Comparison of ENCODE assay signal across 12 cellular contexts in the genomic region with DNA sequence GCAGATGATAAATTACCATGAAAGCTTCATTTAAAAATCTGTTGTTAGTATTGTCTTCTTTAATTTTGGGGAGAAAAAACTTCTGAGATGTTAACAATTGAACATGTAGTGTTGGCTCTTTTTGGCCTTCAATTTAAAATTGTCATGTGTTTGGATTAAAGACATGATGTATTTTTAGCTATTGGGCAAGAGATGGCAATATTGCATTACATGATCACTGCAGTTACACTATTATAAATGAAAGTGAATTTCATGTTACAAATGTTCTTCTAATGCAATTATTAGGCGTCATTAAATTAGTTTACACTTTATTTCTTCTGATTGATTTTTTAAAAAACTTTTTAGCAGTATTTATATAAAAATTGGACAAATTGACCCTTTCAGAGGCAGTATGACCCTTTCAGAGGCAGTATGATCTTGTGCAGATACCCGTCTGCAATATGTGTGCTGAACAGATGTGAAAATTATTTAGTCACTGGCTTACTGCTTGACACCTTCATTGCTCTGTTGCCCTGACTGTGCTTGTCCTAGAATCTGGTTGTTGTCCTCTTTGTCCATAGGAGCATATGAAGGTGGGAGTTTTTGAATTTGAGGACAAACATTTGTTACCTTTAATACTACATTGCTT. TPM values are rescaled to one million over a fixed set of nuclear protein-coding genes. Genes with fewer than 3 reads are reported as not detected.
A peak's percentile ranks its signal among the peaks of the same experiment; 100 is the strongest.
DNase-seq lines count a peak whose midpoint lies in the region; ATAC-seq and TF ChIP-seq lines count a peak whose summit lies in the region.
"Had no signal": no experiment of that assay in that cellular context is flagged by ENCODE, and none has a peak within 500 bp of the region (broad histone marks: within the 10 kb centered on the region; RNA-seq: fewer than 3 reads in every experiment).

No MANE protein-coding gene starts in this region.

- no peak overlapping the region for H3K4me3 Mint-ChIP-seq in activated T-helper 1 cell treated with anti-CD3 and anti-CD28 coated beads, Interleukin-12 subunit alpha, Interleukin-12 subunit beta, Interleukin-2, Interleukin-4 antibody, amounts not matched to agents 30 ng/mL and 10 ng/mL and 1 ng/mL, durations not matched to agents 14 hours and 24 hours and 36 hours
- H3K4me3 Mint-ChIP-seq: activated CD4-positive, alpha-beta memory T cell treated with anti-CD3 and anti-CD28 coated beads for 36 hours had no signal

- no peak overlapping the region for H4K91ac ChIP-seq in mesenchymal stem cell (ENCODE audit: low read length)

- H3K36me3 Mint-ChIP-seq in activated T-helper 1 cell treated with anti-CD3 and anti-CD28 coated beads, Interleukin-12 subunit alpha, Interleukin-12 subunit beta, Interleukin-2, Interleukin-4 antibody, amounts not matched to agents 30 ng/mL and 10 ng/mL and 1 ng/mL, durations not matched to agents 14 hours and 24 hours and 36 hours (ENCODE audit: low read depth): peaks cover 3% of the 10 kb centered on the region

- no peak overlapping the region for H2AK5ac ChIP-seq in mesenchymal stem cell (ENCODE audit: low read length, severe bottlenecking)

- H3K9ac ChIP-seq in mesenchymal stem cell (ENCODE audit: low read length): peak overlapping the region; percentile 41

- no peaks in the 10 kb centered on the region for H3K27me3 Mint-ChIP-seq in activated T-helper 1 cell treated with anti-CD3 and anti-CD28 coated beads, Interleukin-12 subunit alpha, Interleukin-12 subunit beta, Interleukin-2, Interleukin-4 antibody, amounts not matched to agents 30 ng/mL and 10 ng/mL and 1 ng/mL, durations not matched to agents 14 hours and 24 hours and 36 hours (ENCODE audit: insufficient read depth)
- H3K27me3 Mint-ChIP-seq: activated CD4-positive, alpha-beta memory T cell treated with anti-CD3 and anti-CD28 coated beads for 36 hours had no signal

- no peak overlapping the region for H2BK5ac ChIP-seq in mesenchymal stem cell (ENCODE audit: low read depth, low read length, poor library complexity, severe bottlenecking)

- no peak overlapping the region for H3K18ac ChIP-seq in mesenchymal stem cell (ENCODE audit: low read depth in 1 of 2, low read length in 2 of 2)

- H3K79me1 ChIP-seq in mesenchymal stem cell (replicated peaks; ENCODE audit: low read length, poor library complexity, severe bottlenecking): peaks cover 5% of the 10 kb centered on the region

- H2BK15ac ChIP-seq in mesenchymal stem cell (ENCODE audit: low read depth, poor library complexity, severe bottlenecking): no peak overlapping the region

- no peak for TF ChIP-seq CTCF in VCaP (conservative IDR thresholded peaks at IDR 0.05)

- H3K27ac ChIP-seq in VCaP (peak overlapping the region; percentile 52), mesenchymal stem cell (ENCODE audit: low read length, poor library complexity, severe bottlenecking) (no peak overlapping the region)
- H3K27ac ChIP-seq: PC-9 had no signal

- no peak overlapping the region for H3K4me3 ChIP-seq in mesenchymal stem cell (ENCODE audit: insufficient read depth in 1 of 2, low read depth in 1 of 2, low read length in 2 of 2)
- H3K4me3 ChIP-seq: PC-9 had no signal

- H3K23ac ChIP-seq in mesenchymal stem cell (ENCODE audit: low read length in 2 of 2): no peak overlapping the region

- H3K9me3 ChIP-seq in mesenchymal stem cell (ENCODE audit: control insufficient read depth, low read length): no peaks in the 10 kb centered on the region

- peaks cover 6% of the 10 kb centered on the region for H3K4me1 Mint-ChIP-seq in activated T-helper 1 cell treated with anti-CD3 and anti-CD28 coated beads, Interleukin-12 subunit alpha, Interleukin-12 subunit beta, Interleukin-2, Interleukin-4 antibody, amounts not matched to agents 30 ng/mL and 10 ng/mL and 1 ng/mL, durations not matched to agents 14 hours and 24 hours and 36 hours (ENCODE audit: low read depth)

- no peaks in the 10 kb centered on the region for H3K9me3 Mint-ChIP-seq in activated T-helper 1 cell treated with anti-CD3 and anti-CD28 coated beads, Interleukin-12 subunit alpha, Interleukin-12 subunit beta, Interleukin-2, Interleukin-4 antibody, amounts not matched to agents 30 ng/mL and 10 ng/mL and 1 ng/mL, durations not matched to agents 14 hours and 24 hours and 36 hours
- H3K9me3 Mint-ChIP-seq: activated CD4-positive, alpha-beta memory T cell treated with anti-CD3 and anti-CD28 coated beads for 36 hours had no signal

- no peak overlapping the region for H3K4me2 ChIP-seq in mesenchymal stem cell (ENCODE audit: low read length, poor library complexity, severe bottlenecking)
- H3K4me2 ChIP-seq: PC-9 had no signal

- ATAC-seq in GM19455 (IDR thresholded peaks at IDR 0.05; ENCODE audit: unreplicated experiment) (no peak), HG02973 (IDR thresholded peaks at IDR 0.05; ENCODE audit: unreplicated experiment) (no peak)

- WGBS in mesenchymal stem cell: 64% methylated on average over 1 of the region's 2 CpGs

- no peak overlapping the region for H2BK12ac ChIP-seq in mesenchymal stem cell (ENCODE audit: low read length in 2 of 2)

- no peak overlapping the region for H2BK120ac ChIP-seq in mesenchymal stem cell (ENCODE audit: low read depth, low read length)

- H3K14ac ChIP-seq in mesenchymal stem cell (ENCODE audit: low read length in 2 of 2): no peak overlapping the region

- H3K4ac ChIP-seq in mesenchymal stem cell (ENCODE audit: low read depth in 1 of 2, low read length in 2 of 2): no peak overlapping the region

- no peak overlapping the region for H2AFZ ChIP-seq in mesenchymal stem cell (ENCODE audit: low read depth, low read length)
- H2AFZ ChIP-seq: PC-9 had no signal

- no peaks in the 10 kb centered on the region for H3K27me3 ChIP-seq in mesenchymal stem cell (ENCODE audit: control insufficient read depth in 1 of 2, insufficient read depth in 1 of 2, low read length in 2 of 2)

- DNase-seq in GM03348 (ENCODE audit: low spot score) (peak; percentile 28), NCI-H1694 treated with DMSO at 0.1 percent for 48 hours (lab: John Stamatoyannopoulos, UW) (peak; percentile 35), mesenchymal stem cell (no peak), putamen (ENCODE audit: low spot score) (no peak)
- DNase-seq in activated T-helper 1 cell treated with anti-CD3 and anti-CD28 coated beads, Interleukin-12 subunit alpha, Interleukin-12 subunit beta, Interleukin-2, Interleukin-4 antibody, amounts not matched to agents 30 ng/mL and 10 ng/mL and 1 ng/mL, durations not matched to agents 14 hours and 24 hours and 36 hours (ENCODE audit: low spot score): no peak
- DNase-seq: activated CD4-positive, alpha-beta memory T cell treated with anti-CD3 and anti-CD28 coated beads for 36 hours; activated gamma-delta T cell treated with Interleukin-2 at 50 U/mL for 16 hours; PC-9; stimulated activated CD4-positive, alpha-beta T cell treated with anti-CD3 and anti-CD28 coated beads, Interleukin-12 subunit alpha, Interleukin-12 subunit beta, amount 100 ng/mL, for 4 hours had no signal

- H3K4me1 ChIP-seq in mesenchymal stem cell (ENCODE audit: control insufficient read depth, insufficient read depth, low read depth, low read length): no peaks in the 10 kb centered on the region

- no peak overlapping the region for H4K8ac ChIP-seq in mesenchymal stem cell (ENCODE audit: low read length)

- intact Hi-C loops in activated T-helper 1 cell treated with anti-CD3 and anti-CD28 coated beads, Interleukin-12 subunit alpha, Interleukin-12 subunit beta, Interleukin-2, Interleukin-4 antibody, amounts not matched to agents 30 ng/mL and 10 ng/mL and 1 ng/mL, durations not matched to agents 14 hours and 24 hours and 36 hours (cut with micrococcal nuclease): loop anchor here (5.0 to 10.0 kb wide), 3 partner anchors 285 to 1377 kb away; no protein-coding TSS in a partner anchor

- peaks cover 0 to 2% of the 10 kb centered on the region in 2 experiments for H3K36me3 ChIP-seq in mesenchymal stem cell (ENCODE audit: control insufficient read depth in 1 of 2, insufficient read depth in 2 of 2, low read depth in 1 of 2, low read length in 2 of 2)

- no peak overlapping the region for H3K27ac Mint-ChIP-seq in activated T-helper 1 cell treated with anti-CD3 and anti-CD28 coated beads, Interleukin-12 subunit alpha, Interleukin-12 subunit beta, Interleukin-2, Interleukin-4 antibody, amounts not matched to agents 30 ng/mL and 10 ng/mL and 1 ng/mL, durations not matched to agents 14 hours and 24 hours and 36 hours
- H3K27ac Mint-ChIP-seq: activated CD4-positive, alpha-beta memory T cell treated with anti-CD3 and anti-CD28 coated beads for 36 hours had no signal

RNA-seq across cellular contexts. Expression of gene CDKAL1, which starts 25.8 kb away (rescaled TPM):
- 5.7 TPM for polyA plus RNA-seq in mesenchymal stem cell (2013, experiment 1 of 2)
- 5.8 TPM for polyA plus RNA-seq in mesenchymal stem cell (2013, experiment 2 of 2)
- total RNA-seq in activated T-helper 1 cell treated with anti-CD3 and anti-CD28 coated beads, Interleukin-12 subunit alpha, Interleukin-12 subunit beta, Interleukin-2, Interleukin-4 antibody, amounts not matched to agents 30 ng/mL and 10 ng/mL and 1 ng/mL, durations not matched to agents 14 hours and 24 hours and 36 hours: 32.2 and 32.6 TPM in 2 replicates

Comparison
In these comparisons a context has a peak if more than half of its experiments do, and no peak if none do; other contexts are left out.
1. DNase-seq: peak in GM03348 (single experiment) and NCI-H1694 treated with DMSO at 0.1 percent for 48 hours (single experiment); none in mesenchymal stem cell (single experiment), activated T-helper 1 cell treated with anti-CD3 and anti-CD28 coated beads, Interleukin-12 subunit alpha, Interleukin-12 subunit beta, Interleukin-2, Interleukin-4 antibody, amounts not matched to agents 30 ng/mL and 10 ng/mL and 1 ng/mL, durations not matched to agents 14 hours and 24 hours and 36 hours (single experiment) and putamen (single experiment).